In genomic region chr5:139637438-139638089, GRCh38 we compare ENCODE assay signal across 1 cellular context.
TF ChIP-seq lines count a peak whose summit lies in the region.

No MANE protein-coding gene starts in this region.

TF ChIP-seq in K562, 482 proteins besides CTCF, POLR2A, EP300 and RAD21 (continued from another document and continues in another):
- TF ChIP-seq, protein P1, sequence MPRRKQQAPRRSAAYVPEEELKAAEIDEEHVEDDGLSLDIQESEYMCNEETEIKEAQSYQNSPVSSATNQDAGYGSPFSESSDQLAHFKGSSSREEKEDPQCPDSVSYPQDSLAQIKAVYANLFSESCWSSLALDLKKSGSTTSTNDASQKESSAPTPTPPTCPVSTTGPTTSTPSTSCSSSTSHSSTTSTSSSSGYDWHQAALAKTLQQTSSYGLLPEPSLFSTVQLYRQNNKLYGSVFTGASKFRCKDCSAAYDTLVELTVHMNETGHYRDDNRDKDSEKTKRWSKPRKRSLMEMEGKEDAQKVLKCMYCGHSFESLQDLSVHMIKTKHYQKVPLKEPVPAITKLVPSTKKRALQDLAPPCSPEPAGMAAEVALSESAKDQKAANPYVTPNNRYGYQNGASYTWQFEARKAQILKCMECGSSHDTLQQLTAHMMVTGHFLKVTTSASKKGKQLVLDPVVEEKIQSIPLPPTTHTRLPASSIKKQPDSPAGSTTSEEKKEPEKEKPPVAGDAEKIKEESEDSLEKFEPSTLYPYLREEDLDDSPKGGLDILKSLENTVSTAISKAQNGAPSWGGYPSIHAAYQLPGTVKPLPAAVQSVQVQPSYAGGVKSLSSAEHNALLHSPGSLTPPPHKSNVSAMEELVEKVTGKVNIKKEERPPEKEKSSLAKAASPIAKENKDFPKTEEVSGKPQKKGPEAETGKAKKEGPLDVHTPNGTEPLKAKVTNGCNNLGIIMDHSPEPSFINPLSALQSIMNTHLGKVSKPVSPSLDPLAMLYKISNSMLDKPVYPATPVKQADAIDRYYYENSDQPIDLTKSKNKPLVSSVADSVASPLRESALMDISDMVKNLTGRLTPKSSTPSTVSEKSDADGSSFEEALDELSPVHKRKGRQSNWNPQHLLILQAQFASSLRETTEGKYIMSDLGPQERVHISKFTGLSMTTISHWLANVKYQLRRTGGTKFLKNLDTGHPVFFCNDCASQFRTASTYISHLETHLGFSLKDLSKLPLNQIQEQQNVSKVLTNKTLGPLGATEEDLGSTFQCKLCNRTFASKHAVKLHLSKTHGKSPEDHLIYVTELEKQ (CRISPR knock-in tag; IDR thresholded peaks at IDR 0.05), result no peak
- TF ChIP-seq, protein P2, sequence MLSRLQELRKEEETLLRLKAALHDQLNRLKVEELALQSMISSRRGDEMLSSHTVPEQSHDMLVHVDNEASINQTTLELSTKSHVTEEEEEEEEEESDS (CRISPR knock-in tag; IDR thresholded peaks at IDR 0.05), result no peak
- TF ChIP-seq SRF (CRISPR knock-in tag; IDR thresholded peaks at IDR 0.05) (no peak), SRSF7 (optimal IDR thresholded peaks at IDR 0.05; ENCODE audit: low read depth, low read length) (no peak), FUS (optimal IDR thresholded peaks at IDR 0.05; ENCODE audit: low read depth, low read length) (no peak), NFYB (IDR thresholded peaks at IDR 0.05; ENCODE audit: extremely low read depth, insufficient read length) (no peak), ZNF263 (CRISPR knock-in tag; IDR thresholded peaks at IDR 0.05; ENCODE audit: borderline replicate concordance) (peak; percentile 96), NKRF (IDR thresholded peaks at IDR 0.05; ENCODE audit: borderline replicate concordance) (no peak), USF2 (CRISPR knock-in tag; IDR thresholded peaks at IDR 0.05) (no peak), ZNF12 (CRISPR knock-in tag; IDR thresholded peaks at IDR 0.05) (no peak), NUFIP1 (IDR thresholded peaks at IDR 0.05; ENCODE audit: partially characterized antibody) (peak; percentile 85), KDM2B (CRISPR knock-in tag; IDR thresholded peaks at IDR 0.05) (peak; percentile 76; the same call in 1 of the 2 replicates), ZNF124 (CRISPR knock-in tag; IDR thresholded peaks at IDR 0.05) (no peak), ILK (tag; IDR thresholded peaks at IDR 0.05; ENCODE audit: borderline replicate concordance, low read depth) (no peak), ZNF316 (IDR thresholded peaks at IDR 0.05) (no peak), POLR3G (IDR thresholded peaks at IDR 0.05; ENCODE audit: extremely low read depth, insufficient read length, insufficient replicate concordance) (no peak), NFIC (IDR thresholded peaks at IDR 0.05) (peak; percentile 92), ZNF75A (CRISPR knock-in tag; IDR thresholded peaks at IDR 0.05) (no peak), RBM39 (optimal IDR thresholded peaks at IDR 0.05; ENCODE audit: low read depth, low read length) (no peak), RAD51 (IDR thresholded peaks at IDR 0.05; ENCODE audit: borderline replicate concordance, low read depth) (no peak), ZNF24 (IDR thresholded peaks at IDR 0.05) (peak; percentile 51; the same call in 1 of the 2 replicates), GATAD2A (IDR thresholded peaks at IDR 0.05) (peak; percentile 97), ZSCAN32 (CRISPR knock-in tag; IDR thresholded peaks at IDR 0.05) (no peak), ZBTB9 (CRISPR knock-in tag; IDR thresholded peaks at IDR 0.05) (peak; percentile 14; the same call in 1 of the 2 replicates), KLF10 (CRISPR knock-in tag; IDR thresholded peaks at IDR 0.05) (no peak), ESRRA (IDR thresholded peaks at IDR 0.05; ENCODE audit: borderline replicate concordance, low read depth) (peak; percentile 56; the same call in 1 of the 2 replicates), TAF1 (IDR thresholded peaks at IDR 0.05; ENCODE audit: control insufficient read depth, extremely low read depth, insufficient read depth, low read length, severe bottlenecking) (peak; percentile 47), ZNF561 (CRISPR knock-in tag; conservative IDR thresholded peaks at IDR 0.05) (no peak), NFATC3 (IDR thresholded peaks at IDR 0.05) (no peak), ZBTB33 (CRISPR knock-in tag; IDR thresholded peaks at IDR 0.05) (peak; percentile 72; the same call in 1 of the 2 replicates), TAF15 (IDR thresholded peaks at IDR 0.05; ENCODE audit: low read depth, low read length) (no peak), POU5F1 (IDR thresholded peaks at IDR 0.05; ENCODE audit: borderline replicate concordance, low read depth, low read length, partially characterized antibody) (no peak)
- TF ChIP-seq, protein P3, sequence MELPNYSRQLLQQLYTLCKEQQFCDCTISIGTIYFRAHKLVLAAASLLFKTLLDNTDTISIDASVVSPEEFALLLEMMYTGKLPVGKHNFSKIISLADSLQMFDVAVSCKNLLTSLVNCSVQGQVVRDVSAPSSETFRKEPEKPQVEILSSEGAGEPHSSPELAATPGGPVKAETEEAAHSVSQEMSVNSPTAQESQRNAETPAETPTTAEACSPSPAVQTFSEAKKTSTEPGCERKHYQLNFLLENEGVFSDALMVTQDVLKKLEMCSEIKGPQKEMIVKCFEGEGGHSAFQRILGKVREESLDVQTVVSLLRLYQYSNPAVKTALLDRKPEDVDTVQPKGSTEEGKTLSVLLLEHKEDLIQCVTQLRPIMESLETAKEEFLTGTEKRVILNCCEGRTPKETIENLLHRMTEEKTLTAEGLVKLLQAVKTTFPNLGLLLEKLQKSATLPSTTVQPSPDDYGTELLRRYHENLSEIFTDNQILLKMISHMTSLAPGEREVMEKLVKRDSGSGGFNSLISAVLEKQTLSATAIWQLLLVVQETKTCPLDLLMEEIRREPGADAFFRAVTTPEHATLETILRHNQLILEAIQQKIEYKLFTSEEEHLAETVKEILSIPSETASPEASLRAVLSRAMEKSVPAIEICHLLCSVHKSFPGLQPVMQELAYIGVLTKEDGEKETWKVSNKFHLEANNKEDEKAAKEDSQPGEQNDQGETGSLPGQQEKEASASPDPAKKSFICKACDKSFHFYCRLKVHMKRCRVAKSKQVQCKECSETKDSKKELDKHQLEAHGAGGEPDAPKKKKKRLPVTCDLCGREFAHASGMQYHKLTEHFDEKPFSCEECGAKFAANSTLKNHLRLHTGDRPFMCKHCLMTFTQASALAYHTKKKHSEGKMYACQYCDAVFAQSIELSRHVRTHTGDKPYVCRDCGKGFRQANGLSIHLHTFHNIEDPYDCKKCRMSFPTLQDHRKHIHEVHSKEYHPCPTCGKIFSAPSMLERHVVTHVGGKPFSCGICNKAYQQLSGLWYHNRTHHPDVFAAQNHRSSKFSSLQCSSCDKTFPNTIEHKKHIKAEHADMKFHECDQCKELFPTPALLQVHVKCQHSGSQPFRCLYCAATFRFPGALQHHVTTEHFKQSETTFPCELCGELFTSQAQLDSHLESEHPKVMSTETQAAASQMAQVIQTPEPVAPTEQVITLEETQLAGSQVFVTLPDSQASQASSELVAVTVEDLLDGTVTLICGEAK (IDR thresholded peaks at IDR 0.05), result peak; percentile 84
- TF ChIP-seq, protein P3 (CRISPR knock-in tag; IDR thresholded peaks at IDR 0.05), result no peak
- TF ChIP-seq, protein P4, sequence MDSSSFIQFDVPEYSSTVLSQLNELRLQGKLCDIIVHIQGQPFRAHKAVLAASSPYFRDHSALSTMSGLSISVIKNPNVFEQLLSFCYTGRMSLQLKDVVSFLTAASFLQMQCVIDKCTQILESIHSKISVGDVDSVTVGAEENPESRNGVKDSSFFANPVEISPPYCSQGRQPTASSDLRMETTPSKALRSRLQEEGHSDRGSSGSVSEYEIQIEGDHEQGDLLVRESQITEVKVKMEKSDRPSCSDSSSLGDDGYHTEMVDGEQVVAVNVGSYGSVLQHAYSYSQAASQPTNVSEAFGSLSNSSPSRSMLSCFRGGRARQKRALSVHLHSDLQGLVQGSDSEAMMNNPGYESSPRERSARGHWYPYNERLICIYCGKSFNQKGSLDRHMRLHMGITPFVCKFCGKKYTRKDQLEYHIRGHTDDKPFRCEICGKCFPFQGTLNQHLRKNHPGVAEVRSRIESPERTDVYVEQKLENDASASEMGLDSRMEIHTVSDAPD (CRISPR knock-in tag; IDR thresholded peaks at IDR 0.05), result no peak
- TF ChIP-seq, protein P5, sequence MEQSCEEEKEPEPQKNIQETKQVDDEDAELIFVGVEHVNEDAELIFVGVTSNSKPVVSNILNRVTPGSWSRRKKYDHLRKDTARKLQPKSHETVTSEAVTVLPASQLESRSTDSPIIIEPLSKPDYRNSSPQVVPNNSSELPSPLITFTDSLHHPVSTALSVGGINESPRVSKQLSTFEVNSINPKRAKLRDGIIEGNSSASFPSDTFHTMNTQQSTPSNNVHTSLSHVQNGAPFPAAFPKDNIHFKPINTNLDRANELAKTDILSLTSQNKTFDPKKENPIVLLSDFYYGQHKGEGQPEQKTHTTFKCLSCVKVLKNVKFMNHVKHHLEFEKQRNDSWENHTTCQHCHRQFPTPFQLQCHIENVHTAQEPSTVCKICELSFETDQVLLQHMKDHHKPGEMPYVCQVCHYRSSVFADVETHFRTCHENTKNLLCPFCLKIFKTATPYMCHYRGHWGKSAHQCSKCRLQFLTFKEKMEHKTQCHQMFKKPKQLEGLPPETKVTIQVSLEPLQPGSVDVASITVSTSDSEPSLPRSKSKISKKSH (CRISPR knock-in tag; IDR thresholded peaks at IDR 0.05), result no peak
